ENCODE assay signal across 7 cellular contexts in genomic region chr2:168002021-168002553, GRCh38.
DNase-seq lines count a peak whose midpoint lies in the region; ATAC-seq lines count a peak whose summit lies in the region.

No MANE protein-coding gene starts in this region.

- intact Hi-C loops in cardiac septum (cut with DNase I), result no loop called here

- peak; percentile 60 for DNase-seq in amniotic epithelial cell (ENCODE audit: low read depth)
- peak; percentile 36 for DNase-seq in pons (ENCODE audit: low spot score)
- DNase-seq in DMS 273 (lab: John Stamatoyannopoulos, UW; ENCODE audit: unreplicated experiment), result no peak
- no peak for DNase-seq in cardiac septum (ENCODE audit: low spot score)

- ATAC-seq in GM19351 (IDR thresholded peaks at IDR 0.05; ENCODE audit: unreplicated experiment) (peak; percentile 71), HG03432 (IDR thresholded peaks at IDR 0.05; ENCODE audit: unreplicated experiment) (peak; percentile 88), GM19035 (IDR thresholded peaks at IDR 0.05; ENCODE audit: unreplicated experiment) (no peak)

Comparison
In these comparisons a context has a peak if more than half of its experiments do, and no peak if none do; other contexts are left out.
1. DNase-seq: peak in amniotic epithelial cell (single experiment) and pons (single experiment); none in DMS 273 (single experiment) and cardiac septum (single experiment).